In the genomic region with DNA sequence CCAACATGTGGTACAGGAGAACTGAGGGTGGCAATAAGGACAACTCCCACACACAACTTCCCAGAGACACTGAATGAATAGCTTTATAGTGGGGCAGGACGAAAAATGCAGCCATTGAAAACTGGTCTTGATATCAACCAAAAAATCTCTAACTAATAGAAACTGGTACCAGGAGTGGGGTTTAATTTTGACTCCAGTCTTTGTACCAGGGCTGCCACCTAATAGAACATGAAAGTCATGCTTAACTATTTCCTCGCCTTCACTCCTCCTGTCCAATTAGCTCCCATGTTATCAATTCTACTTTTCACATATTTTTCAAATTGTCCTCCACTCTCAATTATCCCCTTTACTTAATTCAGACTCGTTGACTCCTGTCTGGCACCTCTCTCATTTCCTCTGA, we compare ENCODE assay signal across 11 cellular contexts.
"Had no signal": no experiment of that assay in that cellular context is flagged by ENCODE, and none has a peak within 500 bp of the region (broad histone marks: within the 10 kb centered on the region; RNA-seq: fewer than 3 reads in every experiment).

No MANE protein-coding gene starts in this region.

- FAIRE-seq: H1, H54 had no signal

- H3K27ac ChIP-seq: GM23248 had no signal

- H2AFZ ChIP-seq: GM23248, GM23338 had no signal

- H3K4me3 ChIP-seq: GM23248, GM23338, HAP-1 had no signal

- ATAC-seq: GM23338, HCT116 had no signal

- H3K36me3 ChIP-seq: HAP-1 had no signal

- H3K9ac ChIP-seq: GM23248 had no signal

- H3K4me2 ChIP-seq: GM23338 had no signal

- H3K4me1 ChIP-seq: HAP-1 had no signal

- H3K27ac Mint-ChIP-seq: GM23338, H9, HFFc6 had no signal

- DNase-seq: GM23248, GOT3, H7, H9, HCEC 1CT, HFFc6 had no signal

- H3K9me3 ChIP-seq: HAP-1 had no signal
